ENCODE assay signal across 18 cellular contexts in the genomic region with DNA sequence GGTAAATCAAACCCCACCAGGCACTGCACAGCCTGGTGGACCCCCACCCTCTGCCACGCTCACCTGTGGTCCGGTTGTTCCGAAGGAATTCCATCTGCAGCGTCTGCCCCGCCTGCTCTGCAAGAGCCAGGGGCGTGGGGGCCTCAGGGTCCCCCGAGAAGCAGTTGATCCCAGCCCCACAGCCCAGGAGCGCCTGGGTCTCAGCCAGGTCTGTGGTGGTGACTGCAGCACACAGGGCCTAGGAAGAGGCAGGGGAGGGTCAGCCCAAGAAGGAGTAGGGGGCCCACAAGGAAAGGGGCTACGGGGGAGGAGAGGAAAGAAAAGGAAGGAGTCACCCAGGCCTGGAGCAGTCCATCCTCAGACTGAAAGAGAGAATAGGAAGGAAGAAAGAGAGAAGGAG. TPM values are rescaled to one million over a fixed set of nuclear protein-coding genes. Genes with fewer than 3 reads are reported as not detected.
DNase-seq lines count a peak whose midpoint lies in the region; ATAC-seq, FAIRE-seq and TF ChIP-seq lines count a peak whose summit lies in the region.
"Had no signal": no experiment of that assay in that cellular context is flagged by ENCODE, and none has a peak within 500 bp of the region (broad histone marks: within the 10 kb centered on the region; RNA-seq: fewer than 3 reads in every experiment).

No MANE protein-coding gene starts in this region.

- peak overlapping the region; percentile 32 for H3K4me3 ChIP-seq in lower lobe of right lung
- peak overlapping the region; percentile 18 for H3K4me3 ChIP-seq in skeletal muscle cell (ENCODE audit: low read depth, low read length)
- H3K4me3 ChIP-seq in PC-3 (ENCODE audit: low read length), result no peak overlapping the region
- H3K4me3 ChIP-seq in HAP-1, result no peak overlapping the region
- H3K4me3 ChIP-seq: adrenal gland, GM12878 had no signal

- no peak overlapping the region for H2BK12ac ChIP-seq in H9 (ENCODE audit: insufficient read length, low read depth, low read length)

- H3K23ac ChIP-seq in H9 (ENCODE audit: insufficient read length, low read depth, low read length), result no peak overlapping the region

- peaks cover 20 to 51% (median 45%) of the 10 kb centered on the region in 3 experiments for H3K36me3 Mint-ChIP-seq in H9 (ENCODE audit: insufficient read depth in 1 of 3, low read depth in 3 of 3)
- peaks cover 39% of the 10 kb centered on the region for H3K36me3 Mint-ChIP-seq in central memory CD8-positive, alpha-beta T cell (ENCODE audit: insufficient read depth)

- no peaks in the 10 kb centered on the region for H3K79me1 ChIP-seq in H9 (ENCODE audit: insufficient read depth, low read depth, low read length, poor library complexity, severe bottlenecking)

- H2AFZ ChIP-seq in H9 (ENCODE audit: low read length), result no peak overlapping the region
- H2AFZ ChIP-seq in PC-3 (ENCODE audit: low read length), result no peak overlapping the region

- H2BK5ac ChIP-seq in H9 (ENCODE audit: insufficient read length, low read length), result no peak overlapping the region

- H3K4me2 ChIP-seq in H9 (ENCODE audit: insufficient read depth, insufficient read length, low read length) (no peak overlapping the region), PC-3 (ENCODE audit: low read length) (no peak overlapping the region)

- H2BK20ac ChIP-seq in H9 (ENCODE audit: low read depth, low read length, poor library complexity, severe bottlenecking), result no peak overlapping the region

- no peak overlapping the region for H3K4ac ChIP-seq in H9 (ENCODE audit: low read depth, low read length)

- no peak overlapping the region for H3K4me3 Mint-ChIP-seq in H9
- H3K4me3 Mint-ChIP-seq in central memory CD8-positive, alpha-beta T cell, result no peak overlapping the region
- H3K4me3 Mint-ChIP-seq: activated CD8-positive, alpha-beta T cell treated with anti-CD3 and anti-CD28 coated beads for 36 hours; activated T-helper 1 cell treated with anti-CD3 and anti-CD28 coated beads, Interleukin-12 subunit alpha, Interleukin-12 subunit beta, Interleukin-2, Interleukin-4 antibody, amounts not matched to agents 30 ng/mL and 10 ng/mL and 1 ng/mL, durations not matched to agents 14 hours and 24 hours and 36 hours had no signal

- no peaks in the 10 kb centered on the region for H3K9me2 ChIP-seq in PC-3 (replicated peaks; ENCODE audit: low read length)

- POLR2A ChIA-PET in PC-3 (lab: Charles Lee; ENCODE audit: unreplicated experiment), result interaction anchor here (0.8 kb wide), 1 partner anchor 17 kb away, joined by 4 read pairs; no protein-coding TSS in a partner anchor

- H3T11ph ChIP-seq in H9 (ENCODE audit: low read length), result no peak overlapping the region

- FAIRE-seq in H54 (lab: Jason Lieb, UNC), result no peak
- FAIRE-seq: GM12878, RCC 7860, small intestine had no signal

- no peak overlapping the region for H4K91ac ChIP-seq in H9 (ENCODE audit: insufficient read length, low read depth, low read length)

- intact Hi-C loops in lower lobe of right lung (cut with DNase I), result no loop called here
- intact Hi-C loops in PC-3 (cut with micrococcal nuclease), result no loop called here

- WGBS in H9 (ENCODE audit: extremely low coverage, insufficient read length, low lambda C conversion rate), result no CpG with 5 or more reads among the region's 9 CpGs

- H3K27me3 Mint-ChIP-seq in H9 (ENCODE audit: low read depth), result no peaks in the 10 kb centered on the region
- H3K27me3 Mint-ChIP-seq in central memory CD8-positive, alpha-beta T cell, result no peaks in the 10 kb centered on the region
- H3K27me3 Mint-ChIP-seq: activated CD8-positive, alpha-beta T cell treated with anti-CD3 and anti-CD28 coated beads for 36 hours had no signal

- CTCF ChIA-PET in PC-3 (lab: Charles Lee), result interaction anchor here (0.6 to 1.0 kb wide), 2 partner anchors 17 to 115 kb away, joined by 4 to 7 read pairs; no protein-coding TSS in a partner anchor

- BruUV-seq in PC-3 (replicated peaks; lab: Mats Ljungman, UMichigan), result no TSS peak

- H3F3A ChIP-seq in PC-3 (ENCODE audit: low read length, unreplicated experiment), result no peaks in the 10 kb centered on the region

- peaks cover 46 to 61% of the 10 kb centered on the region in 2 experiments for H3K4me1 Mint-ChIP-seq in H9
- peaks cover 40% of the 10 kb centered on the region for H3K4me1 Mint-ChIP-seq in central memory CD8-positive, alpha-beta T cell

- H3K36me3 ChIP-seq in lower lobe of right lung (peaks cover 99% of the 10 kb centered on the region), PC-3 (ENCODE audit: low read depth, low read length) (peaks cover 26% of the 10 kb centered on the region), HAP-1 (replicated peaks) (peaks cover 20% of the 10 kb centered on the region)

- no peak overlapping the region for H3K14ac ChIP-seq in H9 (ENCODE audit: insufficient read depth, low read length)

- H3K27ac ChIP-seq in H9 (ENCODE audit: insufficient read length, low read depth, low read length) (no peak overlapping the region), lower lobe of right lung (peak overlapping the region; percentile 53), PC-3 (ENCODE audit: low read length) (no peak overlapping the region)
- H3K27ac ChIP-seq: epithelial cell of prostate had no signal

- H2BK15ac ChIP-seq in H9 (ENCODE audit: low read depth, low read length), result no peak overlapping the region

- in situ Hi-C loops in HAP-1 (cut with MboI; ENCODE audit: low sequenced_read_pairs), result no loop called here

- no peak overlapping the region for H3K56ac ChIP-seq in H9 (ENCODE audit: insufficient read length, low read depth, low read length)

- TF ChIP-seq CTCF in H9 (conservative IDR thresholded peaks at IDR 0.05) (no peak), lower lobe of right lung (IDR thresholded peaks at IDR 0.05) (no peak), PC-3 (conservative IDR thresholded peaks at IDR 0.05; ENCODE audit: low read depth, low read length) (no peak)

- no peak for TF ChIP-seq POLR2A in H54 (IDR thresholded peaks at IDR 0.05; ENCODE audit: low read depth, low read length)

- H3K4me1 ChIP-seq in H9 (ENCODE audit: insufficient read depth, low read length), result peaks cover 5% of the 10 kb centered on the region; the same call in 1 of the 2 replicates
- H3K4me1 ChIP-seq in lower lobe of right lung, result peaks cover 34% of the 10 kb centered on the region
- no peaks in the 10 kb centered on the region; the same call in 1 of the 2 replicates for H3K4me1 ChIP-seq in PC-3 (ENCODE audit: insufficient read depth, low read length)
- H3K4me1 ChIP-seq in HAP-1, result peaks cover 21% of the 10 kb centered on the region

- H3K27ac Mint-ChIP-seq in H9, result peak overlapping the region in 2 of 3 experiments; percentile 40 to 85; a peak in 2 of 7 replicates
- peak overlapping the region; percentile 14 for H3K27ac Mint-ChIP-seq in central memory CD8-positive, alpha-beta T cell (ENCODE audit: low read depth)
- H3K27ac Mint-ChIP-seq: activated CD8-positive, alpha-beta T cell treated with anti-CD3 and anti-CD28 coated beads for 36 hours; activated T-helper 1 cell treated with anti-CD3 and anti-CD28 coated beads, Interleukin-12 subunit alpha, Interleukin-12 subunit beta, Interleukin-2, Interleukin-4 antibody, amounts not matched to agents 30 ng/mL and 10 ng/mL and 1 ng/mL, durations not matched to agents 14 hours and 24 hours and 36 hours had no signal

- no peak for ATAC-seq in central memory CD8-positive, alpha-beta T cell (replicated peaks; ENCODE audit: extremely low read depth, poor library complexity, severe bottlenecking)
- ATAC-seq in lower lobe of right lung (no peak), PC-3 (no peak)
- ATAC-seq: activated CD8-positive, alpha-beta T cell treated with anti-CD3 and anti-CD28 coated beads for 36 hours; GM12878 had no signal

- H3K79me2 ChIP-seq in H9 (ENCODE audit: insufficient read depth, low read length) (no peaks in the 10 kb centered on the region), PC-3 (ENCODE audit: low read length) (no peaks in the 10 kb centered on the region)

- no peak overlapping the region for H3K18ac ChIP-seq in H9 (ENCODE audit: insufficient read length, low read depth, low read length)

- no peaks in the 10 kb centered on the region for H3K27me3 ChIP-seq in H9 (ENCODE audit: insufficient read depth, low read length)
- H3K27me3 ChIP-seq in lower lobe of right lung (ENCODE audit: low read depth), result no peaks in the 10 kb centered on the region
- H3K27me3 ChIP-seq in PC-3 (ENCODE audit: low read length), result no peaks in the 10 kb centered on the region
- no peaks in the 10 kb centered on the region for H3K27me3 ChIP-seq in HAP-1 (ENCODE audit: low read depth)
- H3K27me3 ChIP-seq: adrenal gland, left lung had no signal

- H2BK120ac ChIP-seq in H9 (ENCODE audit: low read depth, low read length, poor library complexity, severe bottlenecking), result no peak overlapping the region

- H3K9ac ChIP-seq in H9 (ENCODE audit: extremely low read depth, insufficient read length, low read length) (no peak overlapping the region), PC-3 (ENCODE audit: low read length) (no peak overlapping the region)

- DNase-seq in H9 (no peak), lower lobe of right lung (no peak), skeletal muscle cell (ENCODE audit: low read depth) (no peak), H54 (ENCODE audit: insufficient read length, low spot score) (no peak), NCI-H524 (lab: John Stamatoyannopoulos, UW) (no peak), PC-3 (no peak), HAP-1 (ENCODE audit: low spot score in 2 of 2) (no peak)
- no peak for DNase-seq in central memory CD8-positive, alpha-beta T cell (ENCODE audit: low spot score in 2 of 2)
- DNase-seq: activated CD8-positive, alpha-beta T cell treated with anti-CD3 and anti-CD28 coated beads for 36 hours; COR-L47; left lung; small intestine; stimulated activated naive CD4-positive, alpha-beta T cell treated with Interleukin-2 at 50 U/mL for 16 hours had no signal

- H2AK5ac ChIP-seq in H9 (ENCODE audit: insufficient read length, low read length), result no peak overlapping the region

- H3K9me3 ChIP-seq in H9 (ENCODE audit: control insufficient read depth, low read depth, low read length), result no peaks in the 10 kb centered on the region
- H3K9me3 ChIP-seq in lower lobe of right lung, result no peaks in the 10 kb centered on the region
- no peaks in the 10 kb centered on the region for H3K9me3 ChIP-seq in PC-3 (ENCODE audit: low read length)
- no peaks in the 10 kb centered on the region for H3K9me3 ChIP-seq in HAP-1
- H3K9me3 ChIP-seq: adrenal gland, left lung had no signal

- H4K20me1 ChIP-seq in H9 (ENCODE audit: control insufficient read depth, insufficient read depth, insufficient read length) (peaks cover 2% of the 10 kb centered on the region), PC-3 (ENCODE audit: low read length) (no peaks in the 10 kb centered on the region)

- H4K8ac ChIP-seq in H9 (replicated peaks; ENCODE audit: insufficient read length, low read depth, low read length), result no peak overlapping the region

- no peaks in the 10 kb centered on the region for H3K9me3 Mint-ChIP-seq in H9
- H3K9me3 Mint-ChIP-seq in central memory CD8-positive, alpha-beta T cell, result no peaks in the 10 kb centered on the region
- H3K9me3 Mint-ChIP-seq: activated CD8-positive, alpha-beta T cell treated with anti-CD3 and anti-CD28 coated beads for 36 hours; activated T-helper 1 cell treated with anti-CD3 and anti-CD28 coated beads, Interleukin-12 subunit alpha, Interleukin-12 subunit beta, Interleukin-2, Interleukin-4 antibody, amounts not matched to agents 30 ng/mL and 10 ng/mL and 1 ng/mL, durations not matched to agents 14 hours and 24 hours and 36 hours had no signal

- H3K23me2 ChIP-seq in H9 (ENCODE audit: insufficient read length, low read depth, low read length, poor library complexity, severe bottlenecking), result peaks cover 3% of the 10 kb centered on the region

- H4K5ac ChIP-seq in H9 (ENCODE audit: insufficient read length, low read depth, low read length), result no peak overlapping the region

RNA-seq across cellular contexts. Expression of a gene that starts 28.6 kb away (rescaled TPM):
- total RNA-seq in H9 (2021), result 3.4 and 4.3 TPM in 2 replicates
- 19.5 TPM for total RNA-seq in lower lobe of right lung
- total RNA-seq in PC-3 (2014; rRNA removed), result 2.6 and 2.7 TPM in 2 replicates

RNA-seq across cellular contexts. Expression of a gene that starts 49.4 kb away (rescaled TPM):
- total RNA-seq in H9 (2021) (59.4 and 63.0 TPM in 2 replicates), lower lobe of right lung (276 TPM), PC-3 (2014; rRNA removed) (86.2 and 124 TPM in 2 replicates)

Comparison
In these comparisons a context has a peak if more than half of its experiments do, and no peak if none do; other contexts are left out.
1. H3K4me3 ChIP-seq: peak in lower lobe of right lung (single experiment) and skeletal muscle cell (single experiment); none in PC-3 (single experiment) and HAP-1 (single experiment).